In genomic region chr3:126475411-126476114, GRCh38 we compare ENCODE assay signal across 8 cellular contexts. TPM values are rescaled to one million over a fixed set of nuclear protein-coding genes. Genes with fewer than 3 reads are reported as not detected.
DNase-seq lines count a peak whose midpoint lies in the region; ATAC-seq, FAIRE-seq and TF ChIP-seq lines count a peak whose summit lies in the region.

A gene with protein sequence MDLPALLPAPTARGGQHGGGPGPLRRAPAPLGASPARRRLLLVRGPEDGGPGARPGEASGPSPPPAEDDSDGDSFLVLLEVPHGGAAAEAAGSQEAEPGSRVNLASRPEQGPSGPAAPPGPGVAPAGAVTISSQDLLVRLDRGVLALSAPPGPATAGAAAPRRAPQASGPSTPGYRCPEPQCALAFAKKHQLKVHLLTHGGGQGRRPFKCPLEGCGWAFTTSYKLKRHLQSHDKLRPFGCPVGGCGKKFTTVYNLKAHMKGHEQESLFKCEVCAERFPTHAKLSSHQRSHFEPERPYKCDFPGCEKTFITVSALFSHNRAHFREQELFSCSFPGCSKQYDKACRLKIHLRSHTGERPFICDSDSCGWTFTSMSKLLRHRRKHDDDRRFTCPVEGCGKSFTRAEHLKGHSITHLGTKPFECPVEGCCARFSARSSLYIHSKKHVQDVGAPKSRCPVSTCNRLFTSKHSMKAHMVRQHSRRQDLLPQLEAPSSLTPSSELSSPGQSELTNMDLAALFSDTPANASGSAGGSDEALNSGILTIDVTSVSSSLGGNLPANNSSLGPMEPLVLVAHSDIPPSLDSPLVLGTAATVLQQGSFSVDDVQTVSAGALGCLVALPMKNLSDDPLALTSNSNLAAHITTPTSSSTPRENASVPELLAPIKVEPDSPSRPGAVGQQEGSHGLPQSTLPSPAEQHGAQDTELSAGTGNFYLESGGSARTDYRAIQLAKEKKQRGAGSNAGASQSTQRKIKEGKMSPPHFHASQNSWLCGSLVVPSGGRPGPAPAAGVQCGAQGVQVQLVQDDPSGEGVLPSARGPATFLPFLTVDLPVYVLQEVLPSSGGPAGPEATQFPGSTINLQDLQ (minus strand): TSS chr3:126475891. CDS start chr3:126475865, 26 bp downstream.

- H3K4me3 ChIP-seq in keratinocyte (ENCODE audit: control insufficient read depth in 2 of 3, extremely low read depth in 1 of 3, insufficient read depth in 2 of 3, low read depth in 1 of 3, low read length in 3 of 3): peak within 1 kb of the TSS; percentile 74 to 89 (median 74)

- H3K36me3 Mint-ChIP-seq in central memory CD8-positive, alpha-beta T cell (ENCODE audit: insufficient read depth): peaks cover 22% of the 10 kb centered on the region

- peaks cover 6 to 11% of the 10 kb centered on the region in 2 experiments for H3K36me3 ChIP-seq in keratinocyte (ENCODE audit: control insufficient read depth in 2 of 2, extremely low read depth in 1 of 2, insufficient read depth in 2 of 2, low read length in 2 of 2)

- peak within 1 kb of the TSS; percentile 79 for H3K4me3 Mint-ChIP-seq in central memory CD8-positive, alpha-beta T cell

- dilution Hi-C loops in keratinocyte (cut with MboI; ENCODE audit: extremely low pct_ligation_motif_present, low sequenced_read_pairs): no loop called here

- peaks cover 38% of the 10 kb centered on the region for H3K4me1 Mint-ChIP-seq in central memory CD8-positive, alpha-beta T cell

- H2AFZ ChIP-seq in keratinocyte (ENCODE audit: control insufficient read depth, low read length): peak within 1 kb of the TSS; percentile 100

- H3K4me2 ChIP-seq in keratinocyte (ENCODE audit: control insufficient read depth, extremely low read depth, insufficient read depth, low read depth, low read length): peak within 1 kb of the TSS; percentile 91

- no peaks in the 10 kb centered on the region for H3K27me3 Mint-ChIP-seq in central memory CD8-positive, alpha-beta T cell

- peak in 2 of 3 experiments; percentile 56 for TF ChIP-seq CTCF in keratinocyte (optimal IDR thresholded peaks at IDR 0.05 in 1 of 3, IDR thresholded peaks at IDR 0.05 in 1 of 3, conservative IDR thresholded peaks at IDR 0.05 in 1 of 3; ENCODE audit: extremely low read depth in 1 of 3, insufficient read depth in 2 of 3, low read length in 3 of 3)

- H3K4me1 ChIP-seq in keratinocyte (ENCODE audit: control insufficient read depth, extremely low read depth, insufficient read depth, low read length): peaks cover 31% of the 10 kb centered on the region

- H3K27me3 ChIP-seq in keratinocyte (ENCODE audit: control insufficient read depth, extremely low read depth, insufficient read depth, low read length): no peaks in the 10 kb centered on the region

- H3K9ac ChIP-seq in keratinocyte (ENCODE audit: control insufficient read depth, extremely low read depth, insufficient read depth, low read length): peak within 1 kb of the TSS; percentile 89

- H4K20me1 ChIP-seq in keratinocyte (ENCODE audit: control insufficient read depth, extremely low read depth, insufficient read depth, low read length): peaks cover 20% of the 10 kb centered on the region

- H3K79me2 ChIP-seq in keratinocyte (ENCODE audit: control insufficient read depth, insufficient read depth, low read length): peaks cover 36% of the 10 kb centered on the region

- no peaks in the 10 kb centered on the region for H3K9me3 Mint-ChIP-seq in central memory CD8-positive, alpha-beta T cell

- H3K9me3 ChIP-seq in keratinocyte (ENCODE audit: control insufficient read depth, low read depth, low read length): no peaks in the 10 kb centered on the region

- ATAC-seq in GM19025 (IDR thresholded peaks at IDR 0.05; ENCODE audit: low read depth, unreplicated experiment): peak; percentile 81
- ATAC-seq in HG03280 (IDR thresholded peaks at IDR 0.05; ENCODE audit: unreplicated experiment): peak; percentile 86
- peak; percentile 84 to 90 for ATAC-seq in activated CD4-positive, CD25-positive, alpha-beta regulatory T cell treated with anti-CD3 and anti-CD28 coated beads, Interleukin-2, amount 50 U/mL, for 24 hours
- peak; percentile 80 for ATAC-seq in central memory CD8-positive, alpha-beta T cell (replicated peaks; ENCODE audit: extremely low read depth, poor library complexity, severe bottlenecking)

- DNase-seq in AG20443 (ENCODE audit: low spot score): peak; percentile 100
- DNase-seq in NCI-H446 (lab: John Stamatoyannopoulos, UW): peak; percentile 82 to 98
- peak; percentile 74 to 85 for DNase-seq in central memory CD8-positive, alpha-beta T cell (ENCODE audit: low spot score in 2 of 2)
- DNase-seq in keratinocyte (ENCODE audit: low read depth, low spot score): peak; percentile 56
- peak; percentile 73 to 89 (median 87) for DNase-seq in stimulated activated CD4-positive, alpha-beta T cell treated with anti-CD3 and anti-CD28 coated beads, Interleukin-12 subunit alpha, Interleukin-12 subunit beta, amount 100 ng/mL, for 48 hours (ENCODE audit: low read depth in 2 of 3, low spot score in 1 of 3)

- peak within 1 kb of the TSS; percentile 86 for H3K27ac ChIP-seq in keratinocyte (ENCODE audit: control insufficient read depth, insufficient read depth, low read length)

- peak within 1 kb of the TSS; percentile 81 for H3K27ac Mint-ChIP-seq in central memory CD8-positive, alpha-beta T cell (ENCODE audit: low read depth)

- H3K9me1 ChIP-seq in keratinocyte (ENCODE audit: control insufficient read depth, extremely low read depth, insufficient read depth, low read length): peaks cover 11% of the 10 kb centered on the region

- FAIRE-seq in keratinocyte (lab: Jason Lieb, UNC): no peak

RNA-seq across cellular contexts. Expression of the gene that starts here (rescaled TPM):
- polyA plus RNA-seq in keratinocyte: 9.9 to 10.7 TPM (median 10.3 TPM) in 3 replicates
- polyA plus RNA-seq in keratinocyte (2011; ENCODE audit: low read depth): 7.8 TPM
- polyA plus RNA-seq in keratinocyte (2011; cell fraction: cytosol; rRNA removed): 7.3 and 7.8 TPM in 2 replicates
- 27.5 and 35.4 TPM in 2 replicates for polyA plus RNA-seq in keratinocyte (2011; cell fraction: nucleus; rRNA removed)
- polyA plus RNA-seq in keratinocyte (2012; ENCODE audit: low replicate concordance): 9.3 and 11.8 TPM in 2 replicates
- polyA minus RNA-seq in keratinocyte: 19.1 to 24.6 TPM (median 21.4 TPM) in 3 replicates
- 14.0 TPM for polyA minus RNA-seq in keratinocyte (2011; cell fraction: cytosol; rRNA and poly(A)+ RNA removed)
- polyA minus RNA-seq in keratinocyte (2011; cell fraction: nucleus; rRNA and poly(A)+ RNA removed): 26.8 and 36.1 TPM in 2 replicates

Comparison
In these comparisons a context has a peak if more than half of its experiments do, and no peak if none do; other contexts are left out.
1. Peak in every context shown above with its lines: DNase-seq, ATAC-seq, H3K4me3 ChIP-seq and H3K27ac ChIP-seq.